In genomic region chr7:91668217-91668616, GRCh38 we compare ENCODE assay signal across 23 cellular contexts.
"Had no signal": no experiment of that assay in that cellular context is flagged by ENCODE, and none has a peak within 500 bp of the region (broad histone marks: within the 10 kb centered on the region; RNA-seq: fewer than 3 reads in every experiment).

No MANE protein-coding gene starts in this region.

- ATAC-seq: activated CD8-positive, alpha-beta T cell treated with anti-CD3 and anti-CD28 coated beads, Interleukin-2, amount 10 ng/mL, durations not matched to agents 7 days and 5 days; WTC11 had no signal

- H3K27ac ChIP-seq: adrenal gland, PC-9 had no signal

- DNase-seq: activated CD4-positive, alpha-beta T cell treated with anti-CD3 and anti-CD28 coated beads for 48 hours; activated CD4-positive, alpha-beta T cell treated with anti-CD3 and anti-CD28 coated beads, Interleukin-2, amount 50 U/mL, for 4 hours; activated CD4-positive, CD25-positive, alpha-beta regulatory T cell treated with anti-CD3 and anti-CD28 coated beads, Interleukin-2, amount 50 U/mL, for 72 hours; activated CD8-positive, alpha-beta memory T cell treated with anti-CD3 and anti-CD28 coated beads, Interleukin-2, amount 50 U/mL, for 48 hours; activated CD8-positive, alpha-beta T cell treated with anti-CD3 and anti-CD28 coated beads, Interleukin-2, amount 10 ng/mL, durations not matched to agents 7 days and 5 days; activated naive CD4-positive, alpha-beta T cell treated with anti-CD3 and anti-CD28 coated beads, Interleukin-2, amount 50 U/mL, for 16 hours; activated naive CD8-positive, alpha-beta T cell treated with anti-CD3 and anti-CD28 coated beads, Interleukin-2, amount 10 ng/mL, durations not matched to agents 7 days and 5 days; activated T-cell treated with anti-CD3 and anti-CD28 coated beads, Interleukin-2, amount 50 U/mL, for 1 hour; adrenal gland; anterior cingulate cortex; KG1; NCI-H1105; NCI-H1436; NCI-H1694 treated with DMSO at 0.1 percent for 48 hours; NCI-H2029 treated with DMSO at 0.1 percent for 48 hours; NCI-H510A treated with DMSO at 0.1 percent for 48 hours; NCI-H69; NK-92 treated with Interleukin-12 subunit alpha and Interleukin-12 subunit beta, amount 100 ng/mL, for 24 hours; PC-9; SHP77 treated with DMSO at 0.1 percent for 48 hours; T-helper 2 cell; T1000 had no signal
